In genomic region chr2:28445448-28446258, GRCh38 we compare ENCODE assay signal across 11 cellular contexts. TPM values are rescaled to one million over a fixed set of nuclear protein-coding genes. Genes with fewer than 3 reads are reported as not detected.
DNase-seq lines count a peak whose midpoint lies in the region; ATAC-seq, FAIRE-seq and TF ChIP-seq lines count a peak whose summit lies in the region.
"Had no signal": no experiment of that assay in that cellular context is flagged by ENCODE, and none has a peak within 500 bp of the region (broad histone marks: within the 10 kb centered on the region; RNA-seq: fewer than 3 reads in every experiment).

No MANE protein-coding gene starts in this region.

- TF ChIP-seq CTCF in A549 (IDR thresholded peaks at IDR 0.05) (no peak), lower lobe of right lung (IDR thresholded peaks at IDR 0.05) (no peak)

- CTCF ChIA-PET in A549 (lab: Yijun Ruan, JAX), result interaction anchor here (0.7 to 2.8 kb wide), 16 partner anchors 8 to 763 kb away, joined by 3 to 13 read pairs (median 4); no protein-coding TSS in a partner anchor

- WGBS in A549 (ENCODE audit: missing lambda C conversion rate), result 14% methylated on average over 7 of the region's 7 CpGs

- FAIRE-seq in A549 (lab: Jason Lieb, UNC), result no peak

- peak; percentile 91 to 93 for ATAC-seq in A549
- peak; percentile 32 to 39 for ATAC-seq in lower lobe of right lung
- ATAC-seq in HG02981 (IDR thresholded peaks at IDR 0.05; ENCODE audit: unreplicated experiment), result no peak
- ATAC-seq in T-helper 17 cell, result no peak
- ATAC-seq in HG03196 (IDR thresholded peaks at IDR 0.05; ENCODE audit: unreplicated experiment), result no peak

- H3K9me3 Mint-ChIP-seq in activated naive CD4-positive, alpha-beta T cell treated with anti-CD3 and anti-CD28 coated beads, Interleukin-2, amount 50 U/mL, for 24 hours, result no peaks in the 10 kb centered on the region

- no peaks in the 10 kb centered on the region for H3K36me3 ChIP-seq in lower lobe of right lung
- H3K36me3 ChIP-seq: cardiac muscle cell had no signal

- intact Hi-C loops in lower lobe of right lung (cut with DNase I), result no loop called here

- 0 out of 3 replicates have a peak, but pooled peaks cover 2% of the 10 kb centered on the region for H3K9me3 ChIP-seq in A549
- no peaks in the 10 kb centered on the region for H3K9me3 ChIP-seq in lower lobe of right lung
- no peaks in the 10 kb centered on the region for H3K9me3 ChIP-seq in T-helper 17 cell (ENCODE audit: control insufficient read depth, low read length, poor library complexity, severe bottlenecking)

- H3K4me3 ChIP-seq in A549 (no peak overlapping the region), lower lobe of right lung (no peak overlapping the region)
- H3K4me3 ChIP-seq: cardiac muscle cell had no signal

- TF ChIP-seq EP300 in A549 (IDR thresholded peaks at IDR 0.05), result peak in 1 of 2 experiments; percentile 42; a peak in 1 of 5 replicates

- H3K36me3 Mint-ChIP-seq in activated naive CD4-positive, alpha-beta T cell treated with anti-CD3 and anti-CD28 coated beads, Interleukin-2, amount 50 U/mL, for 24 hours, result no peaks in the 10 kb centered on the region
- H3K36me3 Mint-ChIP-seq in T-helper 17 cell (ENCODE audit: low read depth), result peaks cover 2% of the 10 kb centered on the region
- H3K36me3 Mint-ChIP-seq: IgD-negative memory B cell had no signal

- H3K27ac ChIP-seq in A549 (peak overlapping the region; percentile 70 to 87), lower lobe of right lung (no peak overlapping the region)
- H3K27ac ChIP-seq: cardiac muscle cell, parathyroid adenoma had no signal

- peak; percentile 86 to 87 for DNase-seq in A549 (ENCODE audit: low read depth in 1 of 2, low spot score in 1 of 2)
- DNase-seq in HS-5 (ENCODE audit: low read depth), result peak; percentile 92
- DNase-seq in lower lobe of right lung, result no peak
- no peak for DNase-seq in NCI-H2227 (lab: John Stamatoyannopoulos, UW; ENCODE audit: unreplicated experiment)
- DNase-seq in T-helper 17 cell, result no peak

- TF ChIP-seq RAD21 in A549 (conservative IDR thresholded peaks at IDR 0.05 in 1 of 2, IDR thresholded peaks at IDR 0.05 in 1 of 2), result 0 out of 5 replicates have a peak, but pooled peaks have one; percentile 18 to 21

- H3K4me1 Mint-ChIP-seq in activated naive CD4-positive, alpha-beta T cell treated with anti-CD3 and anti-CD28 coated beads, Interleukin-2, amount 50 U/mL, for 24 hours, result peaks cover 33% of the 10 kb centered on the region
- peaks cover 15% of the 10 kb centered on the region for H3K4me1 Mint-ChIP-seq in T-helper 17 cell

- no peaks in the 10 kb centered on the region for H3K27me3 Mint-ChIP-seq in activated naive CD4-positive, alpha-beta T cell treated with anti-CD3 and anti-CD28 coated beads, Interleukin-2, amount 50 U/mL, for 24 hours
- no peaks in the 10 kb centered on the region for H3K27me3 Mint-ChIP-seq in T-helper 17 cell

- H3K4me1 ChIP-seq in A549, result peaks cover 67% of the 10 kb centered on the region
- peaks cover 24% of the 10 kb centered on the region for H3K4me1 ChIP-seq in lower lobe of right lung
- H3K4me1 ChIP-seq: parathyroid adenoma had no signal

- POLR2A ChIA-PET in A549 (lab: Yijun Ruan, JAX), result interaction anchor here (0.6 kb wide), 2 partner anchors 121 to 727 kb away, joined by 4 read pairs; no protein-coding TSS in a partner anchor

- H3K27me3 ChIP-seq in lower lobe of right lung (ENCODE audit: low read depth), result no peaks in the 10 kb centered on the region
- H3K27me3 ChIP-seq: cardiac muscle cell had no signal

- peak overlapping the region; percentile 34 for H3K4me3 Mint-ChIP-seq in activated naive CD4-positive, alpha-beta T cell treated with anti-CD3 and anti-CD28 coated beads, Interleukin-2, amount 50 U/mL, for 24 hours
- H3K4me3 Mint-ChIP-seq in T-helper 17 cell, result no peak overlapping the region
- H3K4me3 Mint-ChIP-seq: IgD-negative memory B cell had no signal

- TF ChIP-seq POLR2A in A549 (IDR thresholded peaks at IDR 0.05; ENCODE audit: low read length), result no peak

- no peak overlapping the region for H3K27ac Mint-ChIP-seq in activated naive CD4-positive, alpha-beta T cell treated with anti-CD3 and anti-CD28 coated beads, Interleukin-2, amount 50 U/mL, for 24 hours
- H3K27ac Mint-ChIP-seq in T-helper 17 cell, result no peak overlapping the region

- H3K4me2 ChIP-seq in A549, result peak overlapping the region; percentile 65

TF ChIP-seq in A549, 52 proteins besides CTCF, POLR2A, EP300 and RAD21 (continues in another document):
- TF ChIP-seq SMC3 (IDR thresholded peaks at IDR 0.05) (0 out of 3 replicates have a peak, but pooled peaks have one; percentile 15), FOSL2 (IDR thresholded peaks at IDR 0.05) (peak; percentile 97), FOSL2 (CRISPR knock-in tag; IDR thresholded peaks at IDR 0.05) (peak; percentile 96), HEYL (CRISPR knock-in tag; IDR thresholded peaks at IDR 0.05) (no peak), KDM5A (IDR thresholded peaks at IDR 0.05) (no peak), GATA3 (IDR thresholded peaks at IDR 0.05; ENCODE audit: borderline replicate concordance) (peak; percentile 68; the same call in 1 of the 2 replicates), TFCP2L1 (CRISPR knock-in tag; IDR thresholded peaks at IDR 0.05) (no peak), JUNB (IDR thresholded peaks at IDR 0.05) (peak; percentile 93), JUN (IDR thresholded peaks at IDR 0.05) (peak in 1 of 2 experiments; percentile 48; a peak in 2 of 5 replicates), FOXS1 (CRISPR knock-in tag; IDR thresholded peaks at IDR 0.05) (no peak), HDAC2 (IDR thresholded peaks at IDR 0.05) (no peak), PHF8 (IDR thresholded peaks at IDR 0.05; ENCODE audit: borderline replicate concordance, low read depth) (no peak), ATOH8 (CRISPR knock-in tag; IDR thresholded peaks at IDR 0.05; ENCODE audit: low read depth) (no peak), CEBPB (IDR thresholded peaks at IDR 0.05) (peak in 1 of 2 experiments; percentile 82; a peak in 2 of 4 replicates), ZC3H11A (IDR thresholded peaks at IDR 0.05) (no peak), RARB (CRISPR knock-in tag; IDR thresholded peaks at IDR 0.05) (no peak), HOXB5 (CRISPR knock-in tag; IDR thresholded peaks at IDR 0.05) (peak; percentile 79), MYC (IDR thresholded peaks at IDR 0.05; ENCODE audit: borderline replicate concordance, low read length) (no peak)
- TF ChIP-seq, protein P1, sequence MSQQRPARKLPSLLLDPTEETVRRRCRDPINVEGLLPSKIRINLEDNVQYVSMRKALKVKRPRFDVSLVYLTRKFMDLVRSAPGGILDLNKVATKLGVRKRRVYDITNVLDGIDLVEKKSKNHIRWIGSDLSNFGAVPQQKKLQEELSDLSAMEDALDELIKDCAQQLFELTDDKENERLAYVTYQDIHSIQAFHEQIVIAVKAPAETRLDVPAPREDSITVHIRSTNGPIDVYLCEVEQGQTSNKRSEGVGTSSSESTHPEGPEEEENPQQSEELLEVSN (IDR thresholded peaks at IDR 0.05; ENCODE audit: borderline replicate concordance, low read depth), result no peak; the same call in 1 of the 2 replicates
- TF ChIP-seq, protein P2, sequence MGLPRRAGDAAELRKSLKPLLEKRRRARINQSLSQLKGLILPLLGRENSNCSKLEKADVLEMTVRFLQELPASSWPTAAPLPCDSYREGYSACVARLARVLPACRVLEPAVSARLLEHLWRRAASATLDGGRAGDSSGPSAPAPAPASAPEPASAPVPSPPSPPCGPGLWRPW (IDR thresholded peaks at IDR 0.05), result no peak
- TF ChIP-seq, protein P3, sequence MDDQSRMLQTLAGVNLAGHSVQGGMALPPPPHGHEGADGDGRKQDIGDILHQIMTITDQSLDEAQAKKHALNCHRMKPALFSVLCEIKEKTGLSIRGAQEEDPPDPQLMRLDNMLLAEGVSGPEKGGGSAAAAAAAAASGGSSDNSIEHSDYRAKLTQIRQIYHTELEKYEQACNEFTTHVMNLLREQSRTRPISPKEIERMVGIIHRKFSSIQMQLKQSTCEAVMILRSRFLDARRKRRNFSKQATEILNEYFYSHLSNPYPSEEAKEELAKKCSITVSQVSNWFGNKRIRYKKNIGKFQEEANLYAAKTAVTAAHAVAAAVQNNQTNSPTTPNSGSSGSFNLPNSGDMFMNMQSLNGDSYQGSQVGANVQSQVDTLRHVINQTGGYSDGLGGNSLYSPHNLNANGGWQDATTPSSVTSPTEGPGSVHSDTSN (IDR thresholded peaks at IDR 0.05), result 0 out of 2 replicates have a peak, but pooled peaks have one; percentile 47
- TF ChIP-seq, protein P4, sequence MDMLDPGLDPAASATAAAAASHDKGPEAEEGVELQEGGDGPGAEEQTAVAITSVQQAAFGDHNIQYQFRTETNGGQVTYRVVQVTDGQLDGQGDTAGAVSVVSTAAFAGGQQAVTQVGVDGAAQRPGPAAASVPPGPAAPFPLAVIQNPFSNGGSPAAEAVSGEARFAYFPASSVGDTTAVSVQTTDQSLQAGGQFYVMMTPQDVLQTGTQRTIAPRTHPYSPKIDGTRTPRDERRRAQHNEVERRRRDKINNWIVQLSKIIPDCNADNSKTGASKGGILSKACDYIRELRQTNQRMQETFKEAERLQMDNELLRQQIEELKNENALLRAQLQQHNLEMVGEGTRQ (IDR thresholded peaks at IDR 0.05), result no peak

RNA-seq across cellular contexts. Expression of gene PLB1, which starts 50.2 kb away (rescaled TPM):
- 0.26 and 0.34 TPM in 2 replicates for polyA plus RNA-seq in A549 (2011; rRNA removed)
- polyA plus RNA-seq in A549 (2012; cell fraction: cytosol; rRNA removed), result 0.13 and 0.19 TPM in 2 replicates
- 0.37 and 0.75 TPM in 2 replicates for polyA plus RNA-seq in A549 (2012; cell fraction: nucleus; rRNA removed)
- 0.81 to 1.4 TPM (median 1.2 TPM) in 3 replicates for polyA plus RNA-seq in A549 (2017; fragmentation: RNase III; extraction: RNeasy Plus Mini Kit Qiagen cat#74134 plus additional on column Dnase treatment)
- 0.68 and 1.3 TPM in 2 replicates for polyA minus RNA-seq in A549 (2011; rRNA and poly(A)+ RNA removed)
- 5.5 TPM for total RNA-seq in lower lobe of right lung
- 1 to 10 TPM; 2.2 to 2.7 TPM for total RNA-seq in T-helper 17 cell
- polyA plus RNA-seq: IgD-negative memory B cell had no signal

RNA-seq across cellular contexts. Expression of gene FOSL2, which starts 53.0 kb away (rescaled TPM):
- polyA plus RNA-seq in A549 (2011; rRNA removed) (45.7 and 50.6 TPM in 2 replicates), A549 (2017; fragmentation: RNase III; extraction: RNeasy Plus Mini Kit Qiagen cat#74134 plus additional on column Dnase treatment) (68.1 to 73.4 TPM (median 69.0 TPM) in 3 replicates)
- polyA plus RNA-seq in A549 (2012; cell fraction: cytosol; rRNA removed), result 26.7 and 37.2 TPM in 2 replicates
- polyA plus RNA-seq in A549 (2012; cell fraction: nucleus; rRNA removed), result 89.7 and 95.0 TPM in 2 replicates
- polyA minus RNA-seq in A549 (2011; rRNA and poly(A)+ RNA removed), result 86.7 and 103 TPM in 2 replicates
- total RNA-seq in lower lobe of right lung (74.9 TPM), T-helper 17 cell (100 to 1,000 TPM; 114 to 153 TPM)

Comparison
In these comparisons a context has a peak if more than half of its experiments do, and no peak if none do; other contexts are left out.
1. ATAC-seq: peak in A549 (2 of 2) and lower lobe of right lung (2 of 2); none in HG02981 (single experiment), T-helper 17 cell (single experiment) and HG03196 (single experiment).
2. DNase-seq: peak in A549 (2 of 2) and HS-5 (single experiment); none in lower lobe of right lung (single experiment), NCI-H2227 (single experiment) and T-helper 17 cell (0 of 3).